ENCODE assay signal across 8 cellular contexts in the genomic region with DNA sequence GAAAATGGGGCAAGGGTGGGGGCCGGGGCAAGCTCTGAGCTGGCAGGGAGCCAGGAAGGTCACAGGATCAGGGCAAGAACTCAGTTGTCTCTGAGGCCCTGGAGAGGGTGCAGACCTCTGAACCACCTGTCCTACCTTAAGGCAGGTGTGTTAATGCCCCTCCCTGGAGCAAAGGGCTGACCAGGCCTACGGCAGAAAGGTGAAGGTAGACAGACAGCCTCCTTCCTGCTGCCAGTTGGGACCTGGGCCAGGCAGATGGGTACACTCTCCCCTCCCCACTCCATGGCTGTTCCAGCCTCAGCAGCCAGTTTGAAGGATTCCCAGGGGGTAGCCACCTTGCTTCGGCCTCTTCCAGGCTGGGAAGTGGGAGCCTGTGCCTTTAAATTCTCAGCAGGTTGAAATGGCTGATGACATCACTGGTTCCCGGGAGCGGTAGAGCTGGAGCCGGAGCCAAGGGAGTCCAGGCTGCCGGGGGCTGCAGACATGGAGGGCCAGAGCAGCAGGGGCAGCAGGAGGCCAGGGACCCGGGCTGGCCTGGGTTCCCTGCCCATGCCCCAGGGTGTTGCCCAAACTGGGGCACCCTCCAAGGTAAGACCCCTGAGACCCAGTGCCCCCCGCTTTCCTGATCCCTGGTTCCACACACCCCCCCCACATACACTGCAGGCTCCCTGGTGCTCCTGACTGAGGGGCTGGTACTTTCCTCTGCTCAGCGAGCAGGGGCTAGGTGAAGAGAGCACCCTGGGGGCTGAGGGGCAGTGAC. TPM values are rescaled to one million over a fixed set of nuclear protein-coding genes. Genes with fewer than 3 reads are reported as not detected.
DNase-seq lines count a peak whose midpoint lies in the region; ATAC-seq lines count a peak whose summit lies in the region.

A gene with protein sequence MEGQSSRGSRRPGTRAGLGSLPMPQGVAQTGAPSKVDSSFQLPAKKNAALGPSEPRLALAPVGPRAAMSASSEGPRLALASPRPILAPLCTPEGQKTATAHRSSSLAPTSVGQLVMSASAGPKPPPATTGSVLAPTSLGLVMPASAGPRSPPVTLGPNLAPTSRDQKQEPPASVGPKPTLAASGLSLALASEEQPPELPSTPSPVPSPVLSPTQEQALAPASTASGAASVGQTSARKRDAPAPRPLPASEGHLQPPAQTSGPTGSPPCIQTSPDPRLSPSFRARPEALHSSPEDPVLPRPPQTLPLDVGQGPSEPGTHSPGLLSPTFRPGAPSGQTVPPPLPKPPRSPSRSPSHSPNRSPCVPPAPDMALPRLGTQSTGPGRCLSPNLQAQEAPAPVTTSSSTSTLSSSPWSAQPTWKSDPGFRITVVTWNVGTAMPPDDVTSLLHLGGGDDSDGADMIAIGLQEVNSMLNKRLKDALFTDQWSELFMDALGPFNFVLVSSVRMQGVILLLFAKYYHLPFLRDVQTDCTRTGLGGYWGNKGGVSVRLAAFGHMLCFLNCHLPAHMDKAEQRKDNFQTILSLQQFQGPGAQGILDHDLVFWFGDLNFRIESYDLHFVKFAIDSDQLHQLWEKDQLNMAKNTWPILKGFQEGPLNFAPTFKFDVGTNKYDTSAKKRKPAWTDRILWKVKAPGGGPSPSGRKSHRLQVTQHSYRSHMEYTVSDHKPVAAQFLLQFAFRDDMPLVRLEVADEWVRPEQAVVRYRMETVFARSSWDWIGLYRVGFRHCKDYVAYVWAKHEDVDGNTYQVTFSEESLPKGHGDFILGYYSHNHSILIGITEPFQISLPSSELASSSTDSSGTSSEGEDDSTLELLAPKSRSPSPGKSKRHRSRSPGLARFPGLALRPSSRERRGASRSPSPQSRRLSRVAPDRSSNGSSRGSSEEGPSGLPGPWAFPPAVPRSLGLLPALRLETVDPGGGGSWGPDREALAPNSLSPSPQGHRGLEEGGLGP (plus strand): TSS at position 435 of the 760 bp plus-strand sequence. CDS start 49 bp downstream, at position 484.

- no peak within 1 kb of the TSS for H2AFZ ChIP-seq in ACC112 (ENCODE audit: low read length, unreplicated experiment)

- H3K79me2 ChIP-seq in ACC112 (ENCODE audit: control insufficient read depth, insufficient read depth, low read length, unreplicated experiment): no peaks in the 10 kb centered on the region

- no peaks in the 10 kb centered on the region for H3K36me3 ChIP-seq in ACC112 (ENCODE audit: insufficient read depth, low read length)

- peak; percentile 91 for DNase-seq in HuH-7 (ENCODE audit: low spot score)
- peak; percentile 8 for DNase-seq in T1000 (lab: John Stamatoyannopoulos, UW)
- DNase-seq in cardiac septum (ENCODE audit: low spot score): no peak
- peak in 8 of 10 donors; percentile 48 to 95 (median 66) for DNase-seq in posterior cingulate gyrus
- DNase-seq in GOT3 (lab: John Stamatoyannopoulos, UW): no peak
- no peak for DNase-seq in Kasumi-1 (lab: John Stamatoyannopoulos, UW)

- intact Hi-C loops in cardiac septum (cut with DNase I) (no loop called here), posterior cingulate gyrus (cut with DNase I) (no loop called here)

- no peaks in the 10 kb centered on the region for H3K4me1 ChIP-seq in ACC112 (ENCODE audit: control insufficient read depth, insufficient read depth, low read length, unreplicated experiment)

- peak within 1 kb of the TSS; percentile 49; the same call in 1 of the 2 replicates for H3K4me3 ChIP-seq in ACC112 (ENCODE audit: low read depth, low read length)

- ATAC-seq in HG03159 (IDR thresholded peaks at IDR 0.05; ENCODE audit: unreplicated experiment): no peak

- no peak within 1 kb of the TSS for H3K27ac ChIP-seq in ACC112 (ENCODE audit: low read depth, low read length)

- no peaks in the 10 kb centered on the region for H3K27me3 ChIP-seq in ACC112 (ENCODE audit: insufficient read depth, low read length)

RNA-seq across cellular contexts. Expression of the gene that starts here (rescaled TPM):
- total RNA-seq in cardiac septum: 13.8 TPM

Comparison
In these comparisons a context has a peak if more than half of its experiments do, and no peak if none do; other contexts are left out.
1. DNase-seq: peak in HuH-7 (single experiment), T1000 (single experiment) and posterior cingulate gyrus (8 of 10); none in cardiac septum (single experiment), GOT3 (single experiment) and Kasumi-1 (0 of 2).